ENCODE assay signal across 23 cellular contexts in the genomic region with DNA sequence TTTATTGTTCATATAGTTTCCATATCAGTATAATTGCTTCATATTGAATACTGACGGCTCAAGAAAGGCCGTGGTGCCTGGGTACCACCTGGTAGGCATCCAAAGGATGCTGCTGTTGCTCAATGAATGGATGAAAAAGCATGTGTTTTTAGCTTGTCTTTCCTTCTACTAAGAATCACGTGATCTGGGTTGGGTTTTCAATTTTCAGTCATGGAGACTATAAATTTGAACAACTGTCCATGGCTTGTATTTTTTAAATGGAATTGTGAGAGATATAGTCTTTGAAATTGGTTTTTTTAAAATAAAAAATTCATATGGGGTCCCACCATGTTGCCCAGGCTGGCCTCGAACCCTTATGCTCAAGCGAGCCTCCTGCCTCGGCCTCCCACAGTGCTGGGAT.
"Had no signal": no experiment of that assay in that cellular context is flagged by ENCODE, and none has a peak within 500 bp of the region (broad histone marks: within the 10 kb centered on the region; RNA-seq: fewer than 3 reads in every experiment).

No MANE protein-coding gene starts in this region.

- DNase-seq: activated CD4-positive, alpha-beta memory T cell treated with anti-CD3 and anti-CD28 coated beads for 36 hours; activated CD4-positive, alpha-beta T cell treated with anti-CD3 and anti-CD28 coated beads for 36 hours; activated CD4-positive, alpha-beta T cell treated with anti-CD3 and anti-CD28 coated beads, Interleukin-2, amount 10 ng/mL, durations not matched to agents 24 days and 14 days; activated CD4-positive, CD25-positive, alpha-beta regulatory T cell; activated CD4-positive, CD25-positive, alpha-beta regulatory T cell treated with anti-CD3 and anti-CD28 coated beads, Interleukin-2, amount 50 U/mL, for 72 hours; activated CD8-positive, alpha-beta memory T cell treated with anti-CD3 and anti-CD28 coated beads, Interleukin-2, amount 10 ng/mL, durations not matched to agents 7 days and 5 days; activated CD8-positive, alpha-beta memory T cell treated with anti-CD3 and anti-CD28 coated beads, Interleukin-2, amount 50 U/mL, for 4 hours; activated CD8-positive, alpha-beta T cell treated with anti-CD3 and anti-CD28 coated beads, Interleukin-2, amount 10 ng/mL, durations not matched to agents 7 days and 5 days; activated gamma-delta T cell treated with Interleukin-2 at 50 U/mL for 16 hours; activated naive CD4-positive, alpha-beta T cell treated with anti-CD3 and anti-CD28 coated beads, Interleukin-2, amount 50 U/mL, for 16 hours; activated naive CD4-positive, alpha-beta T cell treated with Interleukin-2 at 50 U/mL for 16 hours; activated T-cell treated with anti-CD3 and anti-CD28 coated beads, Interleukin-2, amount 50 U/mL, for 1 hour; activated T-cell treated with anti-CD3 and anti-CD28 coated beads, Interleukin-2, amount 50 U/mL, for 48 hours; amniotic stem cell; anterior cingulate cortex; brain microvascular endothelial cell; caudate nucleus; effector CD8-positive, alpha-beta T cell; esophagus squamous epithelium; foreskin melanocyte; T-helper 2 cell had no signal

- H3K36me3 ChIP-seq: brain microvascular endothelial cell, esophagus squamous epithelium, gastroesophageal sphincter had no signal

- H3K9me3 ChIP-seq: esophagus squamous epithelium, gastroesophageal sphincter had no signal

- ATAC-seq: activated CD4-positive, alpha-beta T cell treated with anti-CD3 and anti-CD28 coated beads for 36 hours; activated CD8-positive, alpha-beta memory T cell treated with anti-CD3 and anti-CD28 coated beads, Interleukin-2, amount 10 ng/mL, durations not matched to agents 7 days and 5 days; activated CD8-positive, alpha-beta T cell treated with anti-CD3 and anti-CD28 coated beads, Interleukin-2, amount 10 ng/mL, durations not matched to agents 7 days and 5 days; gastroesophageal sphincter had no signal

- H3K4me3 ChIP-seq: esophagus squamous epithelium, gastroesophageal sphincter had no signal

- H3K27ac ChIP-seq: brain microvascular endothelial cell, epithelial cell of prostate, esophagus squamous epithelium, gastroesophageal sphincter had no signal

- H3K27me3 ChIP-seq: brain microvascular endothelial cell, esophagus squamous epithelium, gastroesophageal sphincter had no signal
